Comparison of ENCODE assay signal across 9 cellular contexts in genomic region chr4:133150643-133151300, GRCh38. TPM values are rescaled to one million over a fixed set of nuclear protein-coding genes. Genes with fewer than 3 reads are reported as not detected.
DNase-seq lines count a peak whose midpoint lies in the region; ATAC-seq and TF ChIP-seq lines count a peak whose summit lies in the region.
"Had no signal": no experiment of that assay in that cellular context is flagged by ENCODE, and none has a peak within 500 bp of the region (broad histone marks: within the 10 kb centered on the region; RNA-seq: fewer than 3 reads in every experiment).

No MANE protein-coding gene starts in this region.

- H3K4me1 ChIP-seq in heart left ventricle (peaks cover 0 to 75% (median 38%) of the 10 kb centered on the region in 12 donors), gastrocnemius medialis (peaks cover 26 to 55% of the 10 kb centered on the region in 2 donors), mucosa of descending colon (ENCODE audit: low read depth) (peaks cover 10% of the 10 kb centered on the region)

- H3K27ac Mint-ChIP-seq in T-helper 2 cell treated with Interferon-gamma antibody and Interleukin-4, amounts not matched to agents 5 μg/mL and 100 μg/mL, for 36 hours = peak overlapping the region; percentile 63

- peaks cover 78% of the 10 kb centered on the region for H3K27me3 Mint-ChIP-seq in T-helper 2 cell treated with Interferon-gamma antibody and Interleukin-4, amounts not matched to agents 5 μg/mL and 100 μg/mL, for 36 hours (ENCODE audit: low read depth)

- in situ Hi-C loops in GM13977 (cut with MboI; ENCODE audit: low pct_unique_long_range_greater_than_20kb, low sequenced_read_pairs, unreplicated experiment) = no loop called here
- in situ Hi-C loops in gastrocnemius medialis (cut with MboI; ENCODE audit: low sequenced_read_pairs in 4 of 4) = no loop called here

- intact Hi-C loops in heart left ventricle (cut with DNase I) (no loop called here), gastrocnemius medialis (cut with DNase I; ENCODE audit: low total_unique reads) (no loop called here), mucosa of descending colon (cut with DNase I, micrococcal nuclease) (no loop called here)

- H3K4me3 Mint-ChIP-seq in T-helper 2 cell treated with Interferon-gamma antibody and Interleukin-4, amounts not matched to agents 5 μg/mL and 100 μg/mL, for 36 hours = no peak overlapping the region

- H3K4me1 Mint-ChIP-seq in T-helper 2 cell treated with Interferon-gamma antibody and Interleukin-4, amounts not matched to agents 5 μg/mL and 100 μg/mL, for 36 hours (ENCODE audit: low read depth) = peaks cover 15% of the 10 kb centered on the region

- H3K9me3 ChIP-seq in heart left ventricle = no peaks in the 10 kb centered on the region
- H3K9me3 ChIP-seq in gastrocnemius medialis = no peaks in the 10 kb centered on the region
- H3K9me3 ChIP-seq in mucosa of descending colon = no peaks in the 10 kb centered on the region

- no peak for TF ChIP-seq POLR2A in heart left ventricle (IDR thresholded peaks at IDR 0.05)
- no peak for TF ChIP-seq POLR2A in gastrocnemius medialis (IDR thresholded peaks at IDR 0.05)

- WGBS in heart left ventricle, 4 donors = 0 to 2% (median 2%) methylated on average over 23 to 51 of the region's 51 CpGs

- peak; percentile 13 for DNase-seq in GM13977 (ENCODE audit: low spot score)
- no peak for DNase-seq in T-helper 2 cell treated with Interferon-gamma antibody and Interleukin-4, amounts not matched to agents 5 μg/mL and 100 μg/mL, for 36 hours (ENCODE audit: low spot score)
- DNase-seq in heart left ventricle = peak in 2 of 5 donors; percentile 5 to 11
- no peak for DNase-seq in gastrocnemius medialis
- DNase-seq in mucosa of descending colon = no peak
- DNase-seq in RKO (ENCODE audit: low spot score) = no peak
- DNase-seq: NCI-H526 treated with DMSO at 0.1 percent for 48 hours had no signal

- peaks cover 2% of the 10 kb centered on the region for H3K36me3 Mint-ChIP-seq in T-helper 2 cell treated with Interferon-gamma antibody and Interleukin-4, amounts not matched to agents 5 μg/mL and 100 μg/mL, for 36 hours (ENCODE audit: low read depth)

- ATAC-seq in heart left ventricle (no peak), gastrocnemius medialis (no peak), mucosa of descending colon (no peak), HG03196 (IDR thresholded peaks at IDR 0.05; ENCODE audit: unreplicated experiment) (no peak), GM19035 (IDR thresholded peaks at IDR 0.05; ENCODE audit: unreplicated experiment) (no peak)

- no peak for TF ChIP-seq CTCF in GM13977 (IDR thresholded peaks at IDR 0.05; ENCODE audit: extremely low read depth, insufficient read depth, missing control alignments)
- no peak for TF ChIP-seq CTCF in heart left ventricle (IDR thresholded peaks at IDR 0.05)
- no peak for TF ChIP-seq CTCF in gastrocnemius medialis (IDR thresholded peaks at IDR 0.05 in 4 of 5, conservative IDR thresholded peaks at IDR 0.05 in 1 of 5)
- TF ChIP-seq CTCF in mucosa of descending colon (IDR thresholded peaks at IDR 0.05) = no peak

- no peaks in the 10 kb centered on the region for H3K9me3 Mint-ChIP-seq in T-helper 2 cell treated with Interferon-gamma antibody and Interleukin-4, amounts not matched to agents 5 μg/mL and 100 μg/mL, for 36 hours

- H3K27me3 ChIP-seq in heart left ventricle (peaks cover 29 to 93% (median 70%) of the 10 kb centered on the region in 9 donors), gastrocnemius medialis (peaks cover 71 to 97% (median 92%) of the 10 kb centered on the region in 3 donors)

- H3K27ac ChIP-seq in heart left ventricle = no peak overlapping the region
- no peak overlapping the region for H3K27ac ChIP-seq in gastrocnemius medialis

- H3K36me3 ChIP-seq in heart left ventricle (no peaks in the 10 kb centered on the region), gastrocnemius medialis (no peaks in the 10 kb centered on the region), mucosa of descending colon (ENCODE audit: low read depth) (no peaks in the 10 kb centered on the region)

- H3K4me3 ChIP-seq in heart left ventricle (peak overlapping the region in 10 of 12 donors; percentile 3 to 60 (median 16)), gastrocnemius medialis (peak overlapping the region; percentile 16 to 48 (median 36)), mucosa of descending colon (no peak overlapping the region)

RNA-seq across cellular contexts. Expression of gene PCDH10, which starts 1.7 kb away (rescaled TPM):
- total RNA-seq in heart left ventricle = under 1 TPM in 7 of 9 donors, not detected in 2; 0.04 to 0.48 (median 0.07) TPM
- under 1 TPM; under 0.01 to 0.01 TPM for polyA plus RNA-seq in heart left ventricle
- under 1 TPM in 1 of 4 donors, not detected in 3; 0.04 TPM for total RNA-seq in gastrocnemius medialis
- total RNA-seq in mucosa of descending colon = 1 to 10 TPM in 1 of 3 donors, under 1 TPM in 2; 0.22 to 1.3 (median 0.32) TPM
